ENCODE assay signal across 8 cellular contexts in the genomic region with DNA sequence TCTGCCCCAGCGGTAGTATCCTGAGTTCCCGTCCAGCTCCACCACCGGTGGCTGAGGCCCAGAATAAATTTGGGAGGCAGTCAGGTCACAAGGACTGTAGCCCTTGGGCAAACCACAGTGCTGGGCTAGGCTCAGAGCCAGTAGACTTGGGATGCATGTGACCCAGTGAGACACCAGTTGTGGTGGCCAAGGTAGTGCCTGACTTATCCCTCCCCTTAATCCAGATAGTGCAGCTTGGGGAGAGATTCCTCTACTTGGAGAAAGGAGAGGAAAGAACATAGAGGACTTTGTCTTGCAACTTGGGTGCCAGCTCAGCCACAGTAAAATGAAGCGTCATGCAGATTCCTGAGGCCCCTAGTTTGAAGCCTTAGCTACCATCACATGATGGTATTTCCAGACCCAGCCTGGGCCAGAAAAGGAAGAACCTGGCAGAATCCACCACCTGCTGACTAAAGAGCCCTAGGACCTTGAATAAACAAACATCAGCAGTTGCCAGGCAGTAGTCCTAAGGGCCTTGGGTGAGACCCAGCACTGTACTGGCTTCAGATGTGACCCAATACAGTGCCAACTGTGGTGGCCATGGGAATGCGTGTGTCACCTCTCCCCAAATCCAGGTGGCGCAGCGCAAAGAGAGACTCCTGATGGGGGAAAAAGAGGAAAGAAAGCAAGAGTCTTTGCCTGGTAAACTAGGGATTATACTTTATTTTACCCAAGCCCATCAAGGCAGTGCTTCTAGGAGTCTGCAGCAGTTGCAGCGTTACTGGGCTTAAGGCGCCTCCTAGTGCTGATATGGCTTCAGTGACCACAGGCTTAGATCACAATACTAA. TPM values are rescaled to one million over a fixed set of nuclear protein-coding genes. Genes with fewer than 3 reads are reported as not detected.
DNase-seq lines count a peak whose midpoint lies in the region; ATAC-seq, FAIRE-seq and TF ChIP-seq lines count a peak whose summit lies in the region.

No MANE protein-coding gene starts in this region.

- no peaks in the 10 kb centered on the region for H3K27me3 ChIP-seq in pancreas

- H3K27ac ChIP-seq in pancreas, result peak overlapping the region in 3 of 4 donors; percentile 15 to 66 (median 46)

- TF ChIP-seq CTCF in LNCaP clone FGC (IDR thresholded peaks at IDR 0.05; ENCODE audit: control insufficient read depth, extremely low read depth, insufficient read depth) (peak; percentile 79), pancreas (IDR thresholded peaks at IDR 0.05) (peak; percentile 13 to 62 (median 44)), type B pancreatic cell (conservative IDR thresholded peaks at IDR 0.05) (peak; percentile 90)

- H3K27me3 Mint-ChIP-seq in type B pancreatic cell, result no peaks in the 10 kb centered on the region

- H3K36me3 ChIP-seq in pancreas, result no peaks in the 10 kb centered on the region

- ATAC-seq in GM21723 (IDR thresholded peaks at IDR 0.05; ENCODE audit: unreplicated experiment) (peak; percentile 97), pancreas (peak; percentile 95 to 97 (median 96))

- no peak for FAIRE-seq in pancreas (lab: Jason Lieb, UNC)

- H3K9me3 Mint-ChIP-seq in type B pancreatic cell, result no peaks in the 10 kb centered on the region

- no peaks in the 10 kb centered on the region for H3K36me3 Mint-ChIP-seq in type B pancreatic cell

- H3K4me3 Mint-ChIP-seq in type B pancreatic cell, result no peak overlapping the region

- H3K4me1 Mint-ChIP-seq in type B pancreatic cell (ENCODE audit: unreplicated experiment), result peaks cover 5% of the 10 kb centered on the region

- intact Hi-C loops in pancreas (cut with DNase I), result no loop called here

- H3K4me1 ChIP-seq in pancreas, result peaks cover 0 to 6% (median 2%) of the 10 kb centered on the region in 3 donors

- 35 to 46% methylated on average over 9 of the region's 9 CpGs for WGBS in pancreas, 2 donors

- DNase-seq in DMS53 treated with DMSO at 0.1 percent for 48 hours (lab: John Stamatoyannopoulos, UW; ENCODE audit: unreplicated experiment), result peak; percentile 76
- DNase-seq in LNCaP clone FGC (ENCODE audit: low read depth), result peak; percentile 78
- peak; percentile 49 to 58 for DNase-seq in SHP77 (lab: John Stamatoyannopoulos, UW)
- DNase-seq in activated naive CD4-positive, alpha-beta T cell (lab: John Stamatoyannopoulos, UW), result peak in 3 of 4 experiments; percentile 17 to 45 (median 18)
- DNase-seq in glomerular endothelial cell (ENCODE audit: extremely low read depth, low read depth, low spot score), result peak; percentile 72
- peak; percentile 56 to 88 (median 80) for DNase-seq in pancreas
- DNase-seq in type B pancreatic cell (ENCODE audit: extremely low spot score, unreplicated experiment), result peak; percentile 73

- peak overlapping the region; percentile 10 for H3K27ac Mint-ChIP-seq in type B pancreatic cell

- no peaks in the 10 kb centered on the region for H3K9me3 ChIP-seq in pancreas

- no peak overlapping the region for H3K4me3 ChIP-seq in LNCaP clone FGC (ENCODE audit: low read depth, low read length)
- H3K4me3 ChIP-seq in pancreas, result no peak overlapping the region

RNA-seq across cellular contexts. Expression of a gene that starts 17.0 kb away (rescaled TPM):
- total RNA-seq in glomerular endothelial cell (20.0 and 32.7 TPM in 2 replicates), pancreas (10 to 100 TPM; 14.5 to 18.4 (median 17.5) TPM), type B pancreatic cell (ENCODE audit: low replicate concordance) (26.3 and 34.7 TPM in 2 replicates)
- 10 to 100 TPM; 10.9 to 12.1 TPM for polyA plus RNA-seq in pancreas

RNA-seq across cellular contexts. Expression of a gene that starts 54.3 kb away (rescaled TPM):
- total RNA-seq in glomerular endothelial cell, result 0.82 TPM in 2 replicates
- 1 to 10 TPM; 2.1 to 5.7 (median 4.0) TPM for total RNA-seq in pancreas
- polyA plus RNA-seq in pancreas, result under 1 TPM; 0.70 to 0.87 TPM
- 15.2 and 37.4 TPM in 2 replicates for total RNA-seq in type B pancreatic cell (ENCODE audit: low replicate concordance)

Comparison
In these comparisons a context has a peak if more than half of its experiments do, and no peak if none do; other contexts are left out.
1. DNase-seq: peak in every context shown above with its lines; median percentile 80 in pancreas; 78 in LNCaP clone FGC; 76 in DMS53 treated with DMSO at 0.1 percent for 48 hours; 73 in type B pancreatic cell; 72 in glomerular endothelial cell; 54 in SHP77; 18 in activated naive CD4-positive, alpha-beta T cell.